Comparison of ENCODE assay signal across 9 cellular contexts in genomic region chr22:46578251-46578823, GRCh38. TPM values are rescaled to one million over a fixed set of nuclear protein-coding genes. Genes with fewer than 3 reads are reported as not detected.
DNase-seq lines count a peak whose midpoint lies in the region; ATAC-seq and TF ChIP-seq lines count a peak whose summit lies in the region.
"Had no signal": no experiment of that assay in that cellular context is flagged by ENCODE, and none has a peak within 500 bp of the region (broad histone marks: within the 10 kb centered on the region; RNA-seq: fewer than 3 reads in every experiment).

No MANE protein-coding gene starts in this region.

- ATAC-seq in psoas muscle = peak in 2 of 4 donors; percentile 17 to 26
- no peak for ATAC-seq in omental fat pad (ENCODE audit: low FRiP score)
- no peak for ATAC-seq in HG03469 (IDR thresholded peaks at IDR 0.05; ENCODE audit: unreplicated experiment)
- no peak for ATAC-seq in HG03108 (IDR thresholded peaks at IDR 0.05; ENCODE audit: unreplicated experiment)

- H3K4me3 Mint-ChIP-seq in T-helper 2 cell treated with Interferon-gamma antibody and Interleukin-4, amounts not matched to agents 5 μg/mL and 100 μg/mL, for 36 hours = peak overlapping the region; percentile 96

- no peaks in the 10 kb centered on the region for H3K27me3 Mint-ChIP-seq in T-helper 2 cell treated with Interferon-gamma antibody and Interleukin-4, amounts not matched to agents 5 μg/mL and 100 μg/mL, for 36 hours (ENCODE audit: low read depth)

- no peaks in the 10 kb centered on the region for H3K36me3 Mint-ChIP-seq in T-helper 2 cell treated with Interferon-gamma antibody and Interleukin-4, amounts not matched to agents 5 μg/mL and 100 μg/mL, for 36 hours (ENCODE audit: low read depth)

- no peaks in the 10 kb centered on the region for H3K9me3 Mint-ChIP-seq in T-helper 2 cell treated with Interferon-gamma antibody and Interleukin-4, amounts not matched to agents 5 μg/mL and 100 μg/mL, for 36 hours

- peak overlapping the region; percentile 81 for H3K27ac ChIP-seq in psoas muscle

- DNase-seq in GM06990 (ENCODE audit: extremely low read depth, insufficient read length) (no peak), foreskin fibroblast (no peak), psoas muscle (peak in 1 of 2 donors; percentile 60), omental fat pad (ENCODE audit: low spot score) (no peak), NCI-H524 treated with DMSO at 0.1 percent for 48 hours (lab: John Stamatoyannopoulos, UW) (no peak)
- no peak for DNase-seq in T-helper 2 cell treated with Interferon-gamma antibody and Interleukin-4, amounts not matched to agents 5 μg/mL and 100 μg/mL, for 36 hours (ENCODE audit: low spot score)
- DNase-seq: NCI-H2081 treated with DMSO at 0.1 percent for 48 hours had no signal

- intact Hi-C loops in psoas muscle (cut with DNase I) = loop anchor here in 1 of 2 donors (2.0 to 5.0 kb wide), 2 partner anchors 58 to 159 kb away; partner anchors contain the start of gene CERK

- TF ChIP-seq CTCF in GM06990 (IDR thresholded peaks at IDR 0.05; ENCODE audit: insufficient read depth, low read length, poor library complexity, severe bottlenecking) (no peak), foreskin fibroblast (IDR thresholded peaks at IDR 0.05; ENCODE audit: low read depth, low read length) (no peak), psoas muscle (IDR thresholded peaks at IDR 0.05) (no peak), omental fat pad (IDR thresholded peaks at IDR 0.05) (no peak)

- no peaks in the 10 kb centered on the region for H3K9me3 ChIP-seq in psoas muscle

- WGBS in psoas muscle, 3 donors = 51 to 63% (median 58%) methylated on average over 9 of the region's 9 CpGs

- H3K4me3 ChIP-seq in GM06990 (replicated peaks; ENCODE audit: low read depth, low read length) (peak overlapping the region; percentile 69), foreskin fibroblast (ENCODE audit: low read depth in 1 of 2, low read length in 2 of 2) (peak overlapping the region; percentile 58 to 69), psoas muscle (peak overlapping the region; percentile 89)

- H3K36me3 ChIP-seq in GM06990 (ENCODE audit: control insufficient read depth, insufficient read depth, low read length) (no peaks in the 10 kb centered on the region), psoas muscle (ENCODE audit: insufficient read depth in 1 of 2, low read depth in 1 of 2) (no peaks in the 10 kb centered on the region)

- H3K4me1 ChIP-seq in psoas muscle = peaks cover 50% of the 10 kb centered on the region

- H3K27me3 ChIP-seq in GM06990 (replicated peaks; ENCODE audit: control insufficient read depth, insufficient read depth, low read length) = no peaks in the 10 kb centered on the region
- no peaks in the 10 kb centered on the region for H3K27me3 ChIP-seq in psoas muscle (ENCODE audit: insufficient read depth in 3 of 3, low read length in 2 of 3)

- peak overlapping the region; percentile 65 for H3K27ac Mint-ChIP-seq in T-helper 2 cell treated with Interferon-gamma antibody and Interleukin-4, amounts not matched to agents 5 μg/mL and 100 μg/mL, for 36 hours

- peaks cover 48% of the 10 kb centered on the region for H3K4me1 Mint-ChIP-seq in T-helper 2 cell treated with Interferon-gamma antibody and Interleukin-4, amounts not matched to agents 5 μg/mL and 100 μg/mL, for 36 hours (ENCODE audit: low read depth)

RNA-seq across cellular contexts. Expression of gene CELSR1, which starts 40.9 kb away (rescaled TPM):
- under 1 TPM; 0.10 to 0.39 (median 0.20) TPM for total RNA-seq in psoas muscle
- polyA plus RNA-seq in psoas muscle = under 1 TPM; 0.09 to 0.18 (median 0.18) TPM
- 1 to 10 TPM; 1.3 to 5.9 (median 2.7) TPM for total RNA-seq in omental fat pad

RNA-seq across cellular contexts. Expression of gene GRAMD4, which starts 41.8 kb away (rescaled TPM):
- 10 to 100 TPM; 17.8 to 39.3 (median 36.9) TPM for total RNA-seq in psoas muscle
- 10 to 100 TPM; 11.3 to 16.6 (median 11.3) TPM for polyA plus RNA-seq in psoas muscle
- 10 to 100 TPM; 19.1 to 25.4 (median 19.5) TPM for total RNA-seq in omental fat pad
